In genomic region chr2:216735086-216735485, GRCh38 we compare ENCODE assay signal across 17 cellular contexts. TPM values are rescaled to one million over a fixed set of nuclear protein-coding genes. Genes with fewer than 3 reads are reported as not detected.
A peak's percentile ranks its signal among the peaks of the same experiment; 100 is the strongest.
DNase-seq lines count a peak whose midpoint lies in the region; ATAC-seq and TF ChIP-seq lines count a peak whose summit lies in the region.
"Had no signal": no experiment of that assay in that cellular context is flagged by ENCODE, and none has a peak within 500 bp of the region (broad histone marks: within the 10 kb centered on the region; RNA-seq: fewer than 3 reads in every experiment).

No MANE protein-coding gene starts in this region.

- DNase-seq in DMS 273 treated with DMSO at 0.1 percent for 48 hours (lab: John Stamatoyannopoulos, UW) (peak; percentile 44), choroid plexus epithelial cell (ENCODE audit: low read depth) (peak; percentile 69), right atrium auricular region (ENCODE audit: low spot score) (peak; percentile 47), sciatic nerve (ENCODE audit: low spot score) (no peak), head of caudate nucleus (no peak), hepatic stellate cell (ENCODE audit: low spot score) (no peak), SHP77 treated with DMSO at 0.1 percent for 48 hours (lab: John Stamatoyannopoulos, UW) (no peak), erythroblast (lab: John Stamatoyannopoulos, UW) (no peak)
- DNase-seq: activated CD4-positive, alpha-beta T cell treated with anti-CD3 and anti-CD28 coated beads, Interleukin-2, amount 50 U/mL, for 4 hours; effector CD8-positive, alpha-beta T cell; T-helper 9 cell had no signal

- no peaks in the 10 kb centered on the region for H3K27me3 ChIP-seq in right atrium auricular region
- H3K27me3 ChIP-seq: BLaER1 treated with 17β-estradiol and CSF1 and Interleukin-3, amounts not matched to agents 10 nM and 100 nM; tibial nerve had no signal

- TF ChIP-seq CTCF in choroid plexus epithelial cell (conservative IDR thresholded peaks at IDR 0.05; ENCODE audit: low read depth, low read length), result no peak
- no peak for TF ChIP-seq CTCF in right atrium auricular region (IDR thresholded peaks at IDR 0.05)

- no peak for TF ChIP-seq POLR2A in erythroblast (IDR thresholded peaks at IDR 0.05; ENCODE audit: low read length)

- H3K4me3 ChIP-seq in choroid plexus epithelial cell (ENCODE audit: low read depth, low read length), result no peak overlapping the region
- H3K4me3 ChIP-seq in right atrium auricular region, result no peak overlapping the region
- H3K4me3 ChIP-seq: BLaER1 treated with 17β-estradiol and CSF1 and Interleukin-3, amounts not matched to agents 10 nM and 100 nM; GM23338; tibial nerve had no signal

- H3K27ac ChIP-seq in right atrium auricular region, result no peak overlapping the region
- H3K27ac ChIP-seq: BLaER1 treated with 17β-estradiol and CSF1 and Interleukin-3, amounts not matched to agents 10 nM and 100 nM; parathyroid adenoma; RWPE1 had no signal

- peak; percentile 79 for ATAC-seq in sciatic nerve
- ATAC-seq: GM23338 had no signal

- H3K36me3 ChIP-seq in right atrium auricular region, result no peaks in the 10 kb centered on the region
- H3K36me3 ChIP-seq: BLaER1 treated with 17β-estradiol and CSF1 and Interleukin-3, amounts not matched to agents 10 nM and 100 nM; tibial nerve had no signal

- no peaks in the 10 kb centered on the region for H3K4me1 ChIP-seq in right atrium auricular region
- H3K4me1 ChIP-seq: parathyroid adenoma had no signal

- no peaks in the 10 kb centered on the region for H3K9me3 ChIP-seq in right atrium auricular region
- H3K9me3 ChIP-seq: BLaER1 treated with 17β-estradiol and CSF1 and Interleukin-3, amounts not matched to agents 10 nM and 100 nM; tibial nerve had no signal

- intact Hi-C loops in sciatic nerve (cut with DNase I), result no loop called here
- intact Hi-C loops in head of caudate nucleus (cut with DNase I), result no loop called here

RNA-seq across cellular contexts. Expression of gene IGFBP5, which starts 39.7 kb away (rescaled TPM):
- total RNA-seq in right atrium auricular region (100 to 1,000 TPM; 169 to 554 TPM), sciatic nerve (316 TPM)
- total RNA-seq: activated T-helper 2 cell treated with anti-CD3 and anti-CD28 coated beads, Interferon-gamma antibody, Interleukin-2, Interleukin-4, amounts not matched to agents 10 μg/mL and 5 μg/mL and 100 μg/mL, durations not matched to agents 14 hours and 24 hours and 36 hours had no signal

Comparison
In these comparisons a context has a peak if more than half of its experiments do, and no peak if none do; other contexts are left out.
1. DNase-seq: peak in DMS 273 treated with DMSO at 0.1 percent for 48 hours (single experiment), choroid plexus epithelial cell (single experiment) and right atrium auricular region (single experiment); none in sciatic nerve (single experiment), head of caudate nucleus (0 of 42), hepatic stellate cell (single experiment), SHP77 treated with DMSO at 0.1 percent for 48 hours (single experiment) and erythroblast (0 of 2).